In the genomic region with DNA sequence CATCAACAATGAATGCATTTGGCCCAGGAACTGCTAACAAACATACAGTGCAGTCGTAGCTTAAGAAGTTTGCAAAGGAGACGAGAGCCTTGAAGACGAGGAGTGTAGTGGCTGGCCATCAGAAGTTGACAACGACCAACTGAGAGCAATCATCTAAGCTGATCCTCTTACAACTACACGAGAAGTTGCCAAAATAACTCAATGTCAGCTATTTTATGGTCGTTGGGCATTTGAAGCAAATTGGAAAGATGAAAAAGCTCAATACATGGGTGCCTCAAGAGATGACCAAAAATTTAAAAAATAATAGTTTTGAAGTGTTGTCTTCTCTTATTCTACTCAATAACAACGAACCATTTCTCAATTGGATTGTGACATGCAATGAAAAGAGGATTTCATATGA, we compare ENCODE assay signal across 36 cellular contexts.
"Had no signal": no experiment of that assay in that cellular context is flagged by ENCODE, and none has a peak within 500 bp of the region (broad histone marks: within the 10 kb centered on the region; RNA-seq: fewer than 3 reads in every experiment).

No MANE protein-coding gene starts in this region.

- H3K4me3 ChIP-seq: adrenal gland, body of pancreas, breast epithelium had no signal

- DNase-seq: activated B cell treated with CpG ODN at 0.5 μM for 24 hours; activated CD4-positive, alpha-beta memory T cell treated with anti-CD3 and anti-CD28 coated beads for 36 hours; activated CD4-positive, alpha-beta T cell treated with anti-CD3 and anti-CD28 coated beads for 4 hours; activated CD4-positive, alpha-beta T cell treated with anti-CD3 and anti-CD28 coated beads, Interleukin-2, amount 10 ng/mL, durations not matched to agents 24 days and 14 days; activated CD4-positive, alpha-beta T cell treated with anti-CD3 and anti-CD28 coated beads, Interleukin-2, amount 50 U/mL, for 1 hour; activated CD4-positive, alpha-beta T cell treated with anti-CD3 and anti-CD28 coated beads, Interleukin-2, amount 50 U/mL, for 4 hours; activated CD4-positive, CD25-positive, alpha-beta regulatory T cell treated with anti-CD3 and anti-CD28 coated beads, Interleukin-2, amount 50 U/mL, for 72 hours; activated CD8-positive, alpha-beta memory T cell treated with anti-CD3 and anti-CD28 coated beads, Interleukin-2, amount 50 U/mL, for 4 hours; activated CD8-positive, alpha-beta T cell treated with anti-CD3 and anti-CD28 coated beads for 36 hours; activated effector memory CD4-positive, alpha-beta T cell treated with anti-CD3 and anti-CD28 coated beads, Interleukin-2, amount 50 U/mL, for 16 hours; activated gamma-delta T cell treated with Interleukin-2 at 50 U/mL for 16 hours; activated naive CD4-positive, alpha-beta T cell; activated naive CD4-positive, alpha-beta T cell treated with anti-CD3 and anti-CD28 coated beads for 36 hours; activated naive CD4-positive, alpha-beta T cell treated with anti-CD3 and anti-CD28 coated beads, Interleukin-2, amount 50 U/mL, for 16 hours; activated naive CD8-positive, alpha-beta T cell treated with anti-CD3 and anti-CD28 coated beads for 36 hours; activated T-cell treated with anti-CD3 and anti-CD28 coated beads for 4 hours; activated T-cell treated with anti-CD3 and anti-CD28 coated beads, Interleukin-2, amount 50 U/mL, for 1 hour; activated T-cell treated with anti-CD3 and anti-CD28 coated beads, Interleukin-2, amount 50 U/mL, for 4 hours; activated T-cell treated with anti-CD3 and anti-CD28 coated beads, Interleukin-2, amount 50 U/mL, for 72 hours; adrenal gland; amniotic stem cell; aorta; body of pancreas; brain microvascular endothelial cell; central memory CD4-positive, alpha-beta T cell; T-helper 2 cell; T-helper 9 cell had no signal

- H3K27me3 Mint-ChIP-seq: activated B cell treated with CpG ODN at 0.5 μM for 24 hours; activated CD4-positive, alpha-beta memory T cell treated with anti-CD3 and anti-CD28 coated beads for 36 hours; activated CD4-positive, alpha-beta T cell treated with anti-CD3 and anti-CD28 coated beads, Interleukin-2, amount 10 ng/mL, durations not matched to agents 24 days and 14 days; activated CD8-positive, alpha-beta T cell treated with anti-CD3 and anti-CD28 coated beads for 36 hours; activated naive CD8-positive, alpha-beta T cell treated with anti-CD3 and anti-CD28 coated beads for 36 hours; activated T-helper 17 cell treated with anti-CD3 and anti-CD28 coated beads, Interleukin-2, amount 50 U/mL, for 72 hours had no signal

- H3K9me3 ChIP-seq: adrenal gland, body of pancreas, breast epithelium had no signal

- H3K4me1 Mint-ChIP-seq: activated B cell treated with CpG ODN at 0.5 μM for 24 hours; activated CD4-positive, alpha-beta T cell treated with anti-CD3 and anti-CD28 coated beads, Interleukin-2, amount 10 ng/mL, durations not matched to agents 24 days and 14 days; activated naive CD8-positive, alpha-beta T cell treated with anti-CD3 and anti-CD28 coated beads for 36 hours; activated T-helper 17 cell treated with anti-CD3 and anti-CD28 coated beads, Interleukin-2, amount 50 U/mL, for 72 hours had no signal

- H3K4me3 Mint-ChIP-seq: activated B cell treated with CpG ODN at 0.5 μM for 24 hours; activated CD4-positive, alpha-beta memory T cell treated with anti-CD3 and anti-CD28 coated beads for 36 hours; activated CD4-positive, alpha-beta T cell treated with anti-CD3 and anti-CD28 coated beads, Interleukin-2, amount 10 ng/mL, durations not matched to agents 24 days and 14 days; activated CD8-positive, alpha-beta T cell treated with anti-CD3 and anti-CD28 coated beads for 36 hours; activated naive CD4-positive, alpha-beta T cell treated with anti-CD3 and anti-CD28 coated beads for 36 hours; activated naive CD8-positive, alpha-beta T cell treated with anti-CD3 and anti-CD28 coated beads for 36 hours; activated T-cell treated with anti-CD3 and anti-CD28 coated beads, Interleukin-2, amount 50 U/mL, for 4 hours; activated T-cell treated with anti-CD3 and anti-CD28 coated beads, Interleukin-2, amount 50 U/mL, for 72 hours; activated T-helper 1 cell treated with anti-CD3 and anti-CD28 coated beads, Interleukin-12 subunit alpha, Interleukin-12 subunit beta, Interleukin-2, Interleukin-4 antibody, amounts not matched to agents 30 ng/mL and 10 ng/mL and 1 ng/mL, durations not matched to agents 14 hours and 24 hours and 36 hours; activated T-helper 17 cell treated with anti-CD3 and anti-CD28 coated beads, Interleukin-2, amount 50 U/mL, for 72 hours; T-helper 1 cell treated with Interleukin-12 subunit alpha and Interleukin-12 subunit beta and Interleukin-4 antibody, amounts not matched to agents 30 μg/mL and 1 μg/mL, for 36 hours; T-helper 2 cell treated with Interferon-gamma antibody and Interleukin-4, amounts not matched to agents 5 μg/mL and 100 μg/mL, for 36 hours had no signal

- FAIRE-seq: astrocyte, TTC549 had no signal

- H3K4me1 ChIP-seq: adrenal gland, body of pancreas, breast epithelium had no signal

- H3K27ac Mint-ChIP-seq: activated B cell treated with CpG ODN at 0.5 μM for 24 hours; activated CD4-positive, alpha-beta memory T cell treated with anti-CD3 and anti-CD28 coated beads for 36 hours; activated CD4-positive, alpha-beta T cell treated with anti-CD3 and anti-CD28 coated beads, Interleukin-2, amount 10 ng/mL, durations not matched to agents 24 days and 14 days; activated CD8-positive, alpha-beta T cell treated with anti-CD3 and anti-CD28 coated beads for 36 hours; activated naive CD4-positive, alpha-beta T cell treated with anti-CD3 and anti-CD28 coated beads for 36 hours; activated naive CD4-positive, alpha-beta T cell treated with anti-CD3 and anti-CD28 coated beads, Interleukin-2, amount 50 U/mL, for 72 hours; activated naive CD8-positive, alpha-beta T cell treated with anti-CD3 and anti-CD28 coated beads for 36 hours; activated T-cell treated with anti-CD3 and anti-CD28 coated beads, Interleukin-2, amount 50 U/mL, for 72 hours; activated T-helper 1 cell treated with anti-CD3 and anti-CD28 coated beads, Interleukin-12 subunit alpha, Interleukin-12 subunit beta, Interleukin-2, Interleukin-4 antibody, amounts not matched to agents 30 ng/mL and 10 ng/mL and 1 ng/mL, durations not matched to agents 14 hours and 24 hours and 36 hours; activated T-helper 17 cell treated with anti-CD3 and anti-CD28 coated beads, Interleukin-2, amount 50 U/mL, for 72 hours; T-helper 1 cell treated with Interleukin-12 subunit alpha and Interleukin-12 subunit beta and Interleukin-4 antibody, amounts not matched to agents 30 μg/mL and 1 μg/mL, for 36 hours; T-helper 2 cell treated with Interferon-gamma antibody and Interleukin-4, amounts not matched to agents 5 μg/mL and 100 μg/mL, for 36 hours had no signal

- H3K27me3 ChIP-seq: adrenal gland, body of pancreas, brain microvascular endothelial cell, breast epithelium had no signal

- ATAC-seq: activated CD8-positive, alpha-beta T cell treated with anti-CD3 and anti-CD28 coated beads for 36 hours; activated naive CD4-positive, alpha-beta T cell treated with anti-CD3 and anti-CD28 coated beads, Interleukin-2, amount 50 U/mL, for 72 hours; activated T-cell treated with anti-CD3 and anti-CD28 coated beads, Interleukin-2, amount 50 U/mL, for 4 hours; activated T-cell treated with anti-CD3 and anti-CD28 coated beads, Interleukin-2, amount 50 U/mL, for 72 hours; activated T-helper 17 cell treated with anti-CD3 and anti-CD28 coated beads, Interleukin-2, amount 50 U/mL, for 72 hours; body of pancreas had no signal

- H3K27ac ChIP-seq: adrenal gland, body of pancreas, brain microvascular endothelial cell, breast epithelium, VCaP had no signal

- H3K9me3 Mint-ChIP-seq: activated CD4-positive, alpha-beta T cell treated with anti-CD3 and anti-CD28 coated beads, Interleukin-2, amount 10 ng/mL, durations not matched to agents 24 days and 14 days had no signal

- H3K36me3 ChIP-seq: adrenal gland, brain microvascular endothelial cell, breast epithelium had no signal

- H3K36me3 Mint-ChIP-seq: activated CD4-positive, alpha-beta memory T cell treated with anti-CD3 and anti-CD28 coated beads for 36 hours; activated naive CD4-positive, alpha-beta T cell treated with anti-CD3 and anti-CD28 coated beads, Interleukin-2, amount 50 U/mL, for 72 hours; activated naive CD8-positive, alpha-beta T cell treated with anti-CD3 and anti-CD28 coated beads for 36 hours had no signal
